In genomic region chr9:35489313-35490154, GRCh38 we compare ENCODE assay signal across 8 cellular contexts. TPM values are rescaled to one million over a fixed set of nuclear protein-coding genes. Genes with fewer than 3 reads are reported as not detected.
DNase-seq lines count a peak whose midpoint lies in the region; ATAC-seq and TF ChIP-seq lines count a peak whose summit lies in the region.

A gene with protein sequence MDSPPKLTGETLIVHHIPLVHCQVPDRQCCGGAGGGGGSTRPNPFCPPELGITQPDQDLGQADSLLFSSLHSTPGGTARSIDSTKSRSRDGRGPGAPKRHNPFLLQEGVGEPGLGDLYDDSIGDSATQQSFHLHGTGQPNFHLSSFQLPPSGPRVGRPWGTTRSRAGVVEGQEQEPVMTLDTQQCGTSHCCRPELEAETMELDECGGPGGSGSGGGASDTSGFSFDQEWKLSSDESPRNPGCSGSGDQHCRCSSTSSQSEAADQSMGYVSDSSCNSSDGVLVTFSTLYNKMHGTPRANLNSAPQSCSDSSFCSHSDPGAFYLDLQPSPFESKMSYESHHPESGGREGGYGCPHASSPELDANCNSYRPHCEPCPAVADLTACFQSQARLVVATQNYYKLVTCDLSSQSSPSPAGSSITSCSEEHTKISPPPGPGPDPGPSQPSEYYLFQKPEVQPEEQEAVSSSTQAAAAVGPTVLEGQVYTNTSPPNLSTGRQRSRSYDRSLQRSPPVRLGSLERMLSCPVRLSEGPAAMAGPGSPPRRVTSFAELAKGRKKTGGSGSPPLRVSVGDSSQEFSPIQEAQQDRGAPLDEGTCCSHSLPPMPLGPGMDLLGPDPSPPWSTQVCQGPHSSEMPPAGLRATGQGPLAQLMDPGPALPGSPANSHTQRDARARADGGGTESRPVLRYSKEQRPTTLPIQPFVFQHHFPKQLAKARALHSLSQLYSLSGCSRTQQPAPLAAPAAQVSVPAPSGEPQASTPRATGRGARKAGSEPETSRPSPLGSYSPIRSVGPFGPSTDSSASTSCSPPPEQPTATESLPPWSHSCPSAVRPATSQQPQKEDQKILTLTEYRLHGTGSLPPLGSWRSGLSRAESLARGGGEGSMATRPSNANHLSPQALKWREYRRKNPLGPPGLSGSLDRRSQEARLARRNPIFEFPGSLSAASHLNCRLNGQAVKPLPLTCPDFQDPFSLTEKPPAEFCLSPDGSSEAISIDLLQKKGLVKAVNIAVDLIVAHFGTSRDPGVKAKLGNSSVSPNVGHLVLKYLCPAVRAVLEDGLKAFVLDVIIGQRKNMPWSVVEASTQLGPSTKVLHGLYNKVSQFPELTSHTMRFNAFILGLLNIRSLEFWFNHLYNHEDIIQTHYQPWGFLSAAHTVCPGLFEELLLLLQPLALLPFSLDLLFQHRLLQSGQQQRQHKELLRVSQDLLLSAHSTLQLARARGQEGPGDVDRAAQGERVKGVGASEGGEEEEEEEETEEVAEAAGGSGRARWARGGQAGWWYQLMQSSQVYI (N-terminal part only) (plus strand): TSS chr9:35490111. CDS start chr9:35546522, 56,411 bp downstream.

- peak within 1 kb of the TSS; percentile 98 for H3K18ac ChIP-seq in neuronal stem cell (ENCODE audit: low read length)

- peak within 1 kb of the TSS; percentile 95 for H3K9ac ChIP-seq in neuronal stem cell (ENCODE audit: low read depth, low read length, poor library complexity)

- H3K4me3 Mint-ChIP-seq in activated naive CD8-positive, alpha-beta T cell treated with anti-CD3 and anti-CD28 coated beads, Interleukin-2, amount 50 U/mL, for 24 hours, result peak within 1 kb of the TSS; percentile 78
- peak within 1 kb of the TSS; percentile 92 for H3K4me3 Mint-ChIP-seq in glutamatergic neuron (ENCODE audit: unreplicated experiment)

- TF ChIP-seq POLR2A in tibial nerve (IDR thresholded peaks at IDR 0.05), result peak; percentile 44 to 66

- H2BK12ac ChIP-seq in neuronal stem cell (ENCODE audit: low read length), result peak within 1 kb of the TSS; percentile 69

- no CpG with 5 or more reads among the region's 71 CpGs for WGBS in neuronal stem cell (ENCODE audit: extremely low coverage in 2 of 2, insufficient read length in 2 of 2, insufficient replicate concordance in 1 of 2), 2 donors
- WGBS in tibial nerve, 2 donors, result 5% methylated on average over 16 to 21 of the region's 71 CpGs

- peak within 1 kb of the TSS; percentile 6 for H4K91ac ChIP-seq in neuronal stem cell (ENCODE audit: low read depth, low read length, poor library complexity)

- H3K4me1 ChIP-seq in neuronal stem cell (ENCODE audit: control insufficient read depth in 2 of 2, insufficient read depth in 1 of 2, low read depth in 1 of 2, low read length in 2 of 2) (peaks cover 8 to 10% of the 10 kb centered on the region in 2 donors), tibial nerve (peaks cover 0 to 36% (median 7%) of the 10 kb centered on the region in 4 donors)

- H2BK5ac ChIP-seq in neuronal stem cell (ENCODE audit: low read length), result peak within 1 kb of the TSS; percentile 78

- peaks cover 7% of the 10 kb centered on the region for H3K9me3 Mint-ChIP-seq in activated naive CD8-positive, alpha-beta T cell treated with anti-CD3 and anti-CD28 coated beads, Interleukin-2, amount 50 U/mL, for 24 hours
- H3K9me3 Mint-ChIP-seq in glutamatergic neuron (ENCODE audit: unreplicated experiment), result peaks cover 9% of the 10 kb centered on the region

- peaks cover 3% of the 10 kb centered on the region for H3K36me3 Mint-ChIP-seq in activated naive CD8-positive, alpha-beta T cell treated with anti-CD3 and anti-CD28 coated beads, Interleukin-2, amount 50 U/mL, for 24 hours (ENCODE audit: low read depth)
- H3K36me3 Mint-ChIP-seq in glutamatergic neuron (ENCODE audit: unreplicated experiment), result no peaks in the 10 kb centered on the region

- peak within 1 kb of the TSS; percentile 70 for H4K8ac ChIP-seq in neuronal stem cell (ENCODE audit: low read depth, low read length)

- H3K4me1 Mint-ChIP-seq in activated naive CD8-positive, alpha-beta T cell treated with anti-CD3 and anti-CD28 coated beads, Interleukin-2, amount 50 U/mL, for 24 hours, result peaks cover 29% of the 10 kb centered on the region
- peaks cover 11% of the 10 kb centered on the region for H3K4me1 Mint-ChIP-seq in glutamatergic neuron (ENCODE audit: low read depth, unreplicated experiment)

- H3K4me3 ChIP-seq in neuronal stem cell (ENCODE audit: low read length in 2 of 2) (peak within 1 kb of the TSS; percentile 54 to 83), tibial nerve (peak within 1 kb of the TSS; percentile 53 to 97 (median 64))

- peak within 1 kb of the TSS; percentile 81 for H3K23ac ChIP-seq in neuronal stem cell (ENCODE audit: low read depth, low read length, poor library complexity)

- H3K9me3 ChIP-seq in neuronal stem cell (replicated peaks in 1 of 2; ENCODE audit: control insufficient read depth in 2 of 2, insufficient read depth in 1 of 2, low read depth in 1 of 2, low read length in 2 of 2) (peaks cover 0 to 3% of the 10 kb centered on the region in 2 donors), tibial nerve (no peaks in the 10 kb centered on the region)

- ATAC-seq in activated naive CD8-positive, alpha-beta T cell treated with anti-CD3 and anti-CD28 coated beads, Interleukin-2, amount 50 U/mL, for 24 hours, result peak; percentile 68
- ATAC-seq in HG02970 (IDR thresholded peaks at IDR 0.05; ENCODE audit: low FRiP score, unreplicated experiment), result no peak

- H3K4ac ChIP-seq in neuronal stem cell (ENCODE audit: low read length), result peak within 1 kb of the TSS; percentile 85

- DNase-seq in GM03348 (ENCODE audit: low spot score) (peak; percentile 84), RPMI8226 (peak; percentile 11), glutamatergic neuron (peak; percentile 94), neuronal stem cell (ENCODE audit: low spot score) (peak; percentile 89), tibial nerve (ENCODE audit: low spot score in 2 of 2) (peak; percentile 60 to 69)
- peak; percentile 60 for DNase-seq in activated naive CD8-positive, alpha-beta T cell treated with anti-CD3 and anti-CD28 coated beads, Interleukin-2, amount 50 U/mL, for 24 hours

- peak within 1 kb of the TSS; percentile 80 for H2AK5ac ChIP-seq in neuronal stem cell (ENCODE audit: low read depth, low read length)

- H3K27ac ChIP-seq in neuronal stem cell (replicated peaks; ENCODE audit: low read length) (no peak within 1 kb of the TSS), tibial nerve (peak within 1 kb of the TSS; percentile 93 to 98 (median 93))

- H3K79me1 ChIP-seq in neuronal stem cell (ENCODE audit: low read depth, low read length), result no peaks in the 10 kb centered on the region

- H2AFZ ChIP-seq in neuronal stem cell (ENCODE audit: low read length), result peak within 1 kb of the TSS; percentile 95

- H3K27ac Mint-ChIP-seq in activated naive CD8-positive, alpha-beta T cell treated with anti-CD3 and anti-CD28 coated beads, Interleukin-2, amount 50 U/mL, for 24 hours, result peak within 1 kb of the TSS; percentile 59
- peak within 1 kb of the TSS; percentile 94 for H3K27ac Mint-ChIP-seq in glutamatergic neuron (ENCODE audit: unreplicated experiment)

- no peaks in the 10 kb centered on the region for H3K27me3 ChIP-seq in neuronal stem cell (ENCODE audit: control insufficient read depth in 3 of 3, insufficient read depth in 3 of 3, low read depth in 1 of 3, low read length in 3 of 3)
- H3K27me3 ChIP-seq in tibial nerve, result no peaks in the 10 kb centered on the region

- TF ChIP-seq EP300 in tibial nerve (IDR thresholded peaks at IDR 0.05), result peak in 1 of 2 donors; percentile 91

- H3K14ac ChIP-seq in neuronal stem cell (ENCODE audit: low read length), result no peak within 1 kb of the TSS

- TF ChIP-seq CTCF in LNCAP (IDR thresholded peaks at IDR 0.05) (peak; percentile 42; the same call in 1 of the 2 replicates), glutamatergic neuron (IDR thresholded peaks at IDR 0.05; ENCODE audit: partially characterized antibody, unreplicated experiment) (peak; percentile 43), tibial nerve (IDR thresholded peaks at IDR 0.05) (peak; percentile 26 to 80 (median 49))

- peak within 1 kb of the TSS; percentile 35 for H2BK120ac ChIP-seq in neuronal stem cell (ENCODE audit: low read depth, low read length)

- peak within 1 kb of the TSS; percentile 91 for H3K4me2 ChIP-seq in neuronal stem cell (ENCODE audit: insufficient read depth, low read length, poor library complexity, severe bottlenecking)

- H3K27me3 Mint-ChIP-seq in activated naive CD8-positive, alpha-beta T cell treated with anti-CD3 and anti-CD28 coated beads, Interleukin-2, amount 50 U/mL, for 24 hours, result peaks cover 32% of the 10 kb centered on the region
- H3K27me3 Mint-ChIP-seq in glutamatergic neuron (ENCODE audit: unreplicated experiment), result peaks cover 8% of the 10 kb centered on the region

- peak within 1 kb of the TSS; percentile 65 for H2BK15ac ChIP-seq in neuronal stem cell (ENCODE audit: low read length)

- H3K36me3 ChIP-seq in neuronal stem cell (replicated peaks in 1 of 2; ENCODE audit: control insufficient read depth in 2 of 2, insufficient read depth in 2 of 2, low read length in 2 of 2) (no peaks in the 10 kb centered on the region), tibial nerve (peaks cover 0 to 9% (median 0%) of the 10 kb centered on the region in 3 donors)

RNA-seq across cellular contexts. Expression of the gene that starts here (rescaled TPM):
- total RNA-seq in glutamatergic neuron (ENCODE audit: unreplicated experiment) (84.4 TPM), tibial nerve (10 to 100 TPM; 28.8 to 39.3 (median 35.4) TPM)
- 6.3 TPM for polyA plus RNA-seq in neuronal stem cell (2013, experiment 1 of 2)
- polyA plus RNA-seq in neuronal stem cell (2013, experiment 2 of 2), result 6.5 TPM

Comparison
In these comparisons a context has a peak if more than half of its experiments do, and no peak if none do; other contexts are left out.
1. DNase-seq: peak in every context shown above with its lines; median percentile 94 in glutamatergic neuron; 89 in neuronal stem cell; 84 in GM03348; 64 in tibial nerve; 60 in activated naive CD8-positive, alpha-beta T cell treated with anti-CD3 and anti-CD28 coated beads, Interleukin-2, amount 50 U/mL, for 24 hours; 11 in RPMI8226.